8 cellular contexts compared by ENCODE assay signal in genomic region chr3:152270145-152270870, GRCh38. TPM values are rescaled to one million over a fixed set of nuclear protein-coding genes. Genes with fewer than 3 reads are reported as not detected.
DNase-seq lines count a peak whose midpoint lies in the region; ATAC-seq, FAIRE-seq and TF ChIP-seq lines count a peak whose summit lies in the region.

No MANE protein-coding gene starts in this region.

- FAIRE-seq in GM19239 (lab: Jason Lieb, UNC): peak; percentile 39

- peaks cover 6% of the 10 kb centered on the region for H3K36me3 Mint-ChIP-seq in type B pancreatic cell

- DNase-seq in GM19239 (ENCODE audit: insufficient read length, low spot score) (no peak), NCI-H748 (lab: John Stamatoyannopoulos, UW; ENCODE audit: unreplicated experiment) (peak; percentile 30), cardiac fibroblast (ENCODE audit: low read depth in 2 of 2) (peak in 1 of 2 donors; percentile 52), lower lobe of right lung (no peak), type B pancreatic cell (ENCODE audit: extremely low spot score, unreplicated experiment) (no peak), retina (no peak), SK-N-DZ (ENCODE audit: low spot score) (no peak), left colon (no peak)

- no peak for TF ChIP-seq CTCF in cardiac fibroblast (IDR thresholded peaks at IDR 0.05; ENCODE audit: low read depth, low read length)
- TF ChIP-seq CTCF in lower lobe of right lung (IDR thresholded peaks at IDR 0.05): no peak
- no peak for TF ChIP-seq CTCF in type B pancreatic cell (conservative IDR thresholded peaks at IDR 0.05)

- H3K4me3 ChIP-seq in cardiac fibroblast (replicated peaks in 1 of 2; ENCODE audit: low read depth in 2 of 2, low read length in 2 of 2) (peak overlapping the region; percentile 81 to 84), lower lobe of right lung (peak overlapping the region; percentile 83)

- peaks cover 46% of the 10 kb centered on the region for H3K4me1 Mint-ChIP-seq in type B pancreatic cell (ENCODE audit: unreplicated experiment)

- peak in 1 of 2 donors; percentile 13 for ATAC-seq in lower lobe of right lung
- no peak for ATAC-seq in left colon

- H3K4me3 Mint-ChIP-seq in type B pancreatic cell: peak overlapping the region; percentile 98

- H3K9me3 ChIP-seq in lower lobe of right lung: no peaks in the 10 kb centered on the region

- H3K27ac Mint-ChIP-seq in type B pancreatic cell: peak overlapping the region; percentile 98

- peak overlapping the region; percentile 99 for H3K27ac ChIP-seq in lower lobe of right lung

- peaks cover 62% of the 10 kb centered on the region for H3K4me1 ChIP-seq in lower lobe of right lung

- intact Hi-C loops in lower lobe of right lung (cut with DNase I) (no loop called here), left colon (cut with DNase I, micrococcal nuclease) (loop anchor here in 1 of 2 donors (10.0 kb wide), 1 partner anchor 174 kb away; no protein-coding TSS in a partner anchor)

- no peaks in the 10 kb centered on the region for H3K27me3 Mint-ChIP-seq in type B pancreatic cell

- H3K27me3 ChIP-seq in lower lobe of right lung (ENCODE audit: low read depth): no peaks in the 10 kb centered on the region

- no peaks in the 10 kb centered on the region for H3K36me3 ChIP-seq in lower lobe of right lung

- no peaks in the 10 kb centered on the region for H3K9me3 Mint-ChIP-seq in type B pancreatic cell

RNA-seq across cellular contexts. Expression of gene MBNL1, which starts 1.6 kb away (rescaled TPM):
- total RNA-seq in lower lobe of right lung: 235 TPM
- total RNA-seq in type B pancreatic cell (ENCODE audit: low replicate concordance): 61.2 and 69.4 TPM in 2 replicates
- 11.7 and 12.0 TPM in 2 replicates for polyA plus RNA-seq in SK-N-DZ (2014; cell fraction: cytosol; rRNA removed)
- 20.1 TPM in 2 replicates for polyA plus RNA-seq in SK-N-DZ (2014; cell fraction: nucleus; rRNA removed)
- total RNA-seq in left colon: 100 to 1,000 TPM; 154 to 183 TPM
